ENCODE assay signal across 8 cellular contexts in genomic region chr1:228212966-228213844, GRCh38. TPM values are rescaled to one million over a fixed set of nuclear protein-coding genes. Genes with fewer than 3 reads are reported as not detected.
DNase-seq lines count a peak whose midpoint lies in the region; ATAC-seq, FAIRE-seq and TF ChIP-seq lines count a peak whose summit lies in the region.

No MANE protein-coding gene starts in this region.

- DNase-seq in DMS 273 treated with DMSO at 0.1 percent for 48 hours (lab: John Stamatoyannopoulos, UW) (peak; percentile 28), RCC 7860 (ENCODE audit: low spot score) (peak; percentile 66), fibroblast of the aortic adventitia (ENCODE audit: low read depth) (peak; percentile 52)
- peak; percentile 80 for DNase-seq in activated T-helper 1 cell treated with anti-CD3 and anti-CD28 coated beads, Interleukin-12 subunit alpha, Interleukin-12 subunit beta, Interleukin-2, Interleukin-4 antibody, amounts not matched to agents 30 ng/mL and 10 ng/mL and 1 ng/mL, durations not matched to agents 14 hours and 24 hours and 36 hours (ENCODE audit: low spot score)

- no peaks in the 10 kb centered on the region for H3F3A ChIP-seq in neural cell (ENCODE audit: insufficient read depth, low read length, poor library complexity, severe bottlenecking)

- no peaks in the 10 kb centered on the region for H3K36me3 Mint-ChIP-seq in activated T-helper 1 cell treated with anti-CD3 and anti-CD28 coated beads, Interleukin-12 subunit alpha, Interleukin-12 subunit beta, Interleukin-2, Interleukin-4 antibody, amounts not matched to agents 30 ng/mL and 10 ng/mL and 1 ng/mL, durations not matched to agents 14 hours and 24 hours and 36 hours (ENCODE audit: low read depth)
- H3K36me3 Mint-ChIP-seq in stimulated activated naive CD8-positive, alpha-beta T cell treated with anti-CD3 and anti-CD28 coated beads, Interleukin-15, Interleukin-2, amounts not matched to agents 100 ng/mL and 50 ng/mL, for 24 hours (ENCODE audit: low read depth): no peaks in the 10 kb centered on the region

- H3K9me2 ChIP-seq in neural cell (ENCODE audit: insufficient read depth, low read length): no peaks in the 10 kb centered on the region

- no peaks in the 10 kb centered on the region for H4K20me1 ChIP-seq in neural cell (ENCODE audit: insufficient read depth)

- H3K9me3 Mint-ChIP-seq in activated T-helper 1 cell treated with anti-CD3 and anti-CD28 coated beads, Interleukin-12 subunit alpha, Interleukin-12 subunit beta, Interleukin-2, Interleukin-4 antibody, amounts not matched to agents 30 ng/mL and 10 ng/mL and 1 ng/mL, durations not matched to agents 14 hours and 24 hours and 36 hours: no peaks in the 10 kb centered on the region
- no peaks in the 10 kb centered on the region for H3K9me3 Mint-ChIP-seq in stimulated activated naive CD8-positive, alpha-beta T cell treated with anti-CD3 and anti-CD28 coated beads, Interleukin-15, Interleukin-2, amounts not matched to agents 100 ng/mL and 50 ng/mL, for 24 hours

- no peaks in the 10 kb centered on the region for H3K79me2 ChIP-seq in neural cell (replicated peaks; ENCODE audit: insufficient read depth, low read length)

- H3K9ac ChIP-seq in neural cell (ENCODE audit: low read length): peak overlapping the region; percentile 67

- H3K4me3 Mint-ChIP-seq in activated T-helper 1 cell treated with anti-CD3 and anti-CD28 coated beads, Interleukin-12 subunit alpha, Interleukin-12 subunit beta, Interleukin-2, Interleukin-4 antibody, amounts not matched to agents 30 ng/mL and 10 ng/mL and 1 ng/mL, durations not matched to agents 14 hours and 24 hours and 36 hours: peak overlapping the region; percentile 89
- H3K4me3 Mint-ChIP-seq in stimulated activated naive CD8-positive, alpha-beta T cell treated with anti-CD3 and anti-CD28 coated beads, Interleukin-15, Interleukin-2, amounts not matched to agents 100 ng/mL and 50 ng/mL, for 24 hours: peak overlapping the region; percentile 82

- intact Hi-C loops in activated T-helper 1 cell treated with anti-CD3 and anti-CD28 coated beads, Interleukin-12 subunit alpha, Interleukin-12 subunit beta, Interleukin-2, Interleukin-4 antibody, amounts not matched to agents 30 ng/mL and 10 ng/mL and 1 ng/mL, durations not matched to agents 14 hours and 24 hours and 36 hours (cut with micrococcal nuclease): loop anchor here (1.0 to 2.0 kb wide), 15 partner anchors 38 to 478 kb away; partner anchors contain the start of genes ARF1, GUK1, JMJD4 and MRPL55

- FAIRE-seq in RCC 7860 (lab: Jason Lieb, UNC): no peak

- TF ChIP-seq EP300 in Ishikawa (IDR thresholded peaks at IDR 0.05; ENCODE audit: borderline replicate concordance): no peak
- TF ChIP-seq EP300 in neural cell (conservative IDR thresholded peaks at IDR 0.05; ENCODE audit: poor library complexity, severe bottlenecking): no peak

- H3K27me3 Mint-ChIP-seq in activated T-helper 1 cell treated with anti-CD3 and anti-CD28 coated beads, Interleukin-12 subunit alpha, Interleukin-12 subunit beta, Interleukin-2, Interleukin-4 antibody, amounts not matched to agents 30 ng/mL and 10 ng/mL and 1 ng/mL, durations not matched to agents 14 hours and 24 hours and 36 hours (ENCODE audit: insufficient read depth): peaks cover 4% of the 10 kb centered on the region
- H3K27me3 Mint-ChIP-seq in stimulated activated naive CD8-positive, alpha-beta T cell treated with anti-CD3 and anti-CD28 coated beads, Interleukin-15, Interleukin-2, amounts not matched to agents 100 ng/mL and 50 ng/mL, for 24 hours: no peaks in the 10 kb centered on the region

- TF ChIP-seq CTCF in fibroblast of the aortic adventitia (IDR thresholded peaks at IDR 0.05; ENCODE audit: insufficient read depth, low read length) (peak; percentile 58), neural cell (IDR thresholded peaks at IDR 0.05; ENCODE audit: poor library complexity, severe bottlenecking) (peak; percentile 77)

- ATAC-seq in GM21619 (IDR thresholded peaks at IDR 0.05; ENCODE audit: unreplicated experiment): peak; percentile 90

- H2AFZ ChIP-seq in neural cell (ENCODE audit: low read depth, low read length): peak overlapping the region; percentile 76

- TF ChIP-seq RAD21 in Ishikawa (IDR thresholded peaks at IDR 0.05; ENCODE audit: low read depth) (peak; percentile 61), neural cell (conservative IDR thresholded peaks at IDR 0.05) (peak; percentile 60)

- peak overlapping the region; percentile 19 for H3K4me2 ChIP-seq in neural cell (ENCODE audit: low read length)

- H3K4me3 ChIP-seq in fibroblast of the aortic adventitia (ENCODE audit: low read depth, low read length) (peak overlapping the region; percentile 57), neural cell (ENCODE audit: low read length) (peak overlapping the region; percentile 77)

- peaks cover 6% of the 10 kb centered on the region for H3K27me3 ChIP-seq in neural cell (ENCODE audit: insufficient read depth, low read depth, low read length)

- no peaks in the 10 kb centered on the region for H3K36me3 ChIP-seq in neural cell (ENCODE audit: insufficient read depth, low read length)

- H3K4me1 Mint-ChIP-seq in activated T-helper 1 cell treated with anti-CD3 and anti-CD28 coated beads, Interleukin-12 subunit alpha, Interleukin-12 subunit beta, Interleukin-2, Interleukin-4 antibody, amounts not matched to agents 30 ng/mL and 10 ng/mL and 1 ng/mL, durations not matched to agents 14 hours and 24 hours and 36 hours (ENCODE audit: low read depth): no peaks in the 10 kb centered on the region
- H3K4me1 Mint-ChIP-seq in stimulated activated naive CD8-positive, alpha-beta T cell treated with anti-CD3 and anti-CD28 coated beads, Interleukin-15, Interleukin-2, amounts not matched to agents 100 ng/mL and 50 ng/mL, for 24 hours (ENCODE audit: low read depth): no peaks in the 10 kb centered on the region

- no peak overlapping the region for H3K27ac ChIP-seq in neural cell (ENCODE audit: low read length)

- no peaks in the 10 kb centered on the region for H3K9me3 ChIP-seq in neural cell (ENCODE audit: low read length)

- peak overlapping the region; percentile 93 for H3K27ac Mint-ChIP-seq in activated T-helper 1 cell treated with anti-CD3 and anti-CD28 coated beads, Interleukin-12 subunit alpha, Interleukin-12 subunit beta, Interleukin-2, Interleukin-4 antibody, amounts not matched to agents 30 ng/mL and 10 ng/mL and 1 ng/mL, durations not matched to agents 14 hours and 24 hours and 36 hours
- H3K27ac Mint-ChIP-seq in stimulated activated naive CD8-positive, alpha-beta T cell treated with anti-CD3 and anti-CD28 coated beads, Interleukin-15, Interleukin-2, amounts not matched to agents 100 ng/mL and 50 ng/mL, for 24 hours: peak overlapping the region; percentile 70

TF ChIP-seq in neural cell, 6 proteins besides CTCF, POLR2A, EP300 and RAD21:
- TF ChIP-seq, protein P1, sequence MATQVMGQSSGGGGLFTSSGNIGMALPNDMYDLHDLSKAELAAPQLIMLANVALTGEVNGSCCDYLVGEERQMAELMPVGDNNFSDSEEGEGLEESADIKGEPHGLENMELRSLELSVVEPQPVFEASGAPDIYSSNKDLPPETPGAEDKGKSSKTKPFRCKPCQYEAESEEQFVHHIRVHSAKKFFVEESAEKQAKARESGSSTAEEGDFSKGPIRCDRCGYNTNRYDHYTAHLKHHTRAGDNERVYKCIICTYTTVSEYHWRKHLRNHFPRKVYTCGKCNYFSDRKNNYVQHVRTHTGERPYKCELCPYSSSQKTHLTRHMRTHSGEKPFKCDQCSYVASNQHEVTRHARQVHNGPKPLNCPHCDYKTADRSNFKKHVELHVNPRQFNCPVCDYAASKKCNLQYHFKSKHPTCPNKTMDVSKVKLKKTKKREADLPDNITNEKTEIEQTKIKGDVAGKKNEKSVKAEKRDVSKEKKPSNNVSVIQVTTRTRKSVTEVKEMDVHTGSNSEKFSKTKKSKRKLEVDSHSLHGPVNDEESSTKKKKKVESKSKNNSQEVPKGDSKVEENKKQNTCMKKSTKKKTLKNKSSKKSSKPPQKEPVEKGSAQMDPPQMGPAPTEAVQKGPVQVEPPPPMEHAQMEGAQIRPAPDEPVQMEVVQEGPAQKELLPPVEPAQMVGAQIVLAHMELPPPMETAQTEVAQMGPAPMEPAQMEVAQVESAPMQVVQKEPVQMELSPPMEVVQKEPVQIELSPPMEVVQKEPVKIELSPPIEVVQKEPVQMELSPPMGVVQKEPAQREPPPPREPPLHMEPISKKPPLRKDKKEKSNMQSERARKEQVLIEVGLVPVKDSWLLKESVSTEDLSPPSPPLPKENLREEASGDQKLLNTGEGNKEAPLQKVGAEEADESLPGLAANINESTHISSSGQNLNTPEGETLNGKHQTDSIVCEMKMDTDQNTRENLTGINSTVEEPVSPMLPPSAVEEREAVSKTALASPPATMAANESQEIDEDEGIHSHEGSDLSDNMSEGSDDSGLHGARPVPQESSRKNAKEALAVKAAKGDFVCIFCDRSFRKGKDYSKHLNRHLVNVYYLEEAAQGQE (IDR thresholded peaks at IDR 0.05; ENCODE audit: borderline replicate concordance): peak; percentile 35
- TF ChIP-seq POLR2AphosphoS5 (IDR thresholded peaks at IDR 0.05) (peak; percentile 58), SMC3 (conservative IDR thresholded peaks at IDR 0.05; ENCODE audit: poor library complexity) (peak; percentile 70), MXI1 (conservative IDR thresholded peaks at IDR 0.05; ENCODE audit: poor library complexity, severe bottlenecking) (peak; percentile 68), TAF1 (IDR thresholded peaks at IDR 0.05; ENCODE audit: low read depth) (no peak), EZH2 (IDR thresholded peaks at IDR 0.05; ENCODE audit: borderline replicate concordance, insufficient read depth, low read length, poor library complexity, severe bottlenecking) (no peak)

RNA-seq across cellular contexts. Expression of gene OBSCN, which starts 5.4 kb away (rescaled TPM):
- 15.0 and 15.2 TPM in 2 replicates for total RNA-seq in activated T-helper 1 cell treated with anti-CD3 and anti-CD28 coated beads, Interleukin-12 subunit alpha, Interleukin-12 subunit beta, Interleukin-2, Interleukin-4 antibody, amounts not matched to agents 30 ng/mL and 10 ng/mL and 1 ng/mL, durations not matched to agents 14 hours and 24 hours and 36 hours
- 0.99 and 3.1 TPM in 2 replicates for total RNA-seq in fibroblast of the aortic adventitia (ENCODE audit: low replicate concordance)
- 7.2 and 10.2 TPM in 2 replicates for polyA plus RNA-seq in neural cell
- 15.4 and 17.3 TPM in 2 replicates for polyA minus RNA-seq in neural cell

RNA-seq across cellular contexts. Expression of gene IBA57, which starts 47.6 kb away (rescaled TPM):
- 7.5 and 8.1 TPM in 2 replicates for total RNA-seq in activated T-helper 1 cell treated with anti-CD3 and anti-CD28 coated beads, Interleukin-12 subunit alpha, Interleukin-12 subunit beta, Interleukin-2, Interleukin-4 antibody, amounts not matched to agents 30 ng/mL and 10 ng/mL and 1 ng/mL, durations not matched to agents 14 hours and 24 hours and 36 hours
- 6.1 and 16.9 TPM in 2 replicates for total RNA-seq in fibroblast of the aortic adventitia (ENCODE audit: low replicate concordance)
- 5.5 TPM in 2 replicates for polyA plus RNA-seq in neural cell
- polyA minus RNA-seq in neural cell: 6.7 and 8.8 TPM in 2 replicates

Comparison
In these comparisons a context has a peak if more than half of its experiments do, and no peak if none do; other contexts are left out.
1. DNase-seq: peak in every context shown above with its lines; median percentile 80 in activated T-helper 1 cell treated with anti-CD3 and anti-CD28 coated beads, Interleukin-12 subunit alpha, Interleukin-12 subunit beta, Interleukin-2, Interleukin-4 antibody, amounts not matched to agents 30 ng/mL and 10 ng/mL and 1 ng/mL, durations not matched to agents 14 hours and 24 hours and 36 hours; 66 in RCC 7860; 52 in fibroblast of the aortic adventitia; 28 in DMS 273 treated with DMSO at 0.1 percent for 48 hours.